Comparison of ENCODE assay signal across 14 cellular contexts in genomic region chr3:30435950-30436349, GRCh38.
A peak's percentile ranks its signal among the peaks of the same experiment; 100 is the strongest.
DNase-seq lines count a peak whose midpoint lies in the region; ATAC-seq and TF ChIP-seq lines count a peak whose summit lies in the region.
"Had no signal": no experiment of that assay in that cellular context is flagged by ENCODE, and none has a peak within 500 bp of the region (broad histone marks: within the 10 kb centered on the region; RNA-seq: fewer than 3 reads in every experiment).

No MANE protein-coding gene starts in this region.

- 33% methylated on average over 6 of the region's 6 CpGs for WGBS in thymus

- no peak for DNase-seq in activated naive CD4-positive, alpha-beta T cell treated with anti-CD3 and anti-CD28 coated beads, Interleukin-2, amount 50 U/mL, for 16 hours
- no peak for DNase-seq in T-helper 2 cell treated with Interferon-gamma antibody and Interleukin-4, amounts not matched to agents 5 μg/mL and 100 μg/mL, for 36 hours (ENCODE audit: low spot score)
- DNase-seq in immature natural killer cell (peak in 1 of 3 donors; percentile 3), RWPE1 (ENCODE audit: low spot score) (no peak), anterior cingulate cortex (lab: John Stamatoyannopoulos, UW) (no peak)
- DNase-seq: colonic mucosa; KG1; NCI-H2227 treated with DMSO at 0.1 percent for 48 hours; SK-N-SH; stimulated activated CD4-positive, alpha-beta T cell treated with anti-CD3 and anti-CD28 coated beads, Interleukin-4, amount 100 ng/mL, for 4 hours had no signal

- no peaks in the 10 kb centered on the region for H3K27me3 Mint-ChIP-seq in activated naive CD4-positive, alpha-beta T cell treated with anti-CD3 and anti-CD28 coated beads, Interleukin-2, amount 50 U/mL, for 24 hours
- H3K27me3 Mint-ChIP-seq in T-helper 2 cell treated with Interferon-gamma antibody and Interleukin-4, amounts not matched to agents 5 μg/mL and 100 μg/mL, for 36 hours (ENCODE audit: low read depth) = no peaks in the 10 kb centered on the region
- peaks cover 0 to 4% (median 3%) of the 10 kb centered on the region in 3 donors for H3K27me3 Mint-ChIP-seq in immature natural killer cell (ENCODE audit: low read depth in 3 of 3)

- no peak for TF ChIP-seq CTCF in RWPE1 (conservative IDR thresholded peaks at IDR 0.05; ENCODE audit: low read depth)

- POLR2A ChIA-PET in RWPE1 (lab: Yijun Ruan, JAX; ENCODE audit: low non-redundant PET) = no interaction called here

- CTCF ChIA-PET in RWPE1 (lab: Yijun Ruan, JAX) = interaction anchor here (0.6 kb wide), 1 partner anchor 11 kb away, joined by 3 read pairs; no protein-coding TSS in a partner anchor

- H3K4me1 ChIP-seq in thymus (ENCODE audit: control insufficient read depth, insufficient read depth, low read length) = peaks cover 6% of the 10 kb centered on the region
- H3K4me1 ChIP-seq: colonic mucosa had no signal

- no peaks in the 10 kb centered on the region for H3K36me3 Mint-ChIP-seq in activated naive CD4-positive, alpha-beta T cell treated with anti-CD3 and anti-CD28 coated beads, Interleukin-2, amount 50 U/mL, for 24 hours
- H3K36me3 Mint-ChIP-seq in T-helper 2 cell treated with Interferon-gamma antibody and Interleukin-4, amounts not matched to agents 5 μg/mL and 100 μg/mL, for 36 hours (ENCODE audit: low read depth) = no peaks in the 10 kb centered on the region
- no peaks in the 10 kb centered on the region for H3K36me3 Mint-ChIP-seq in immature natural killer cell

- ATAC-seq in HG02678 (IDR thresholded peaks at IDR 0.05; ENCODE audit: unreplicated experiment) = no peak

- H3K27ac ChIP-seq in thymus (ENCODE audit: low read depth) (peak overlapping the region; percentile 80), RWPE1 (no peak overlapping the region)
- H3K27ac ChIP-seq: C4-2B, colonic mucosa had no signal

- peaks cover 38% of the 10 kb centered on the region for H3K4me1 Mint-ChIP-seq in activated naive CD4-positive, alpha-beta T cell treated with anti-CD3 and anti-CD28 coated beads, Interleukin-2, amount 50 U/mL, for 24 hours
- H3K4me1 Mint-ChIP-seq in T-helper 2 cell treated with Interferon-gamma antibody and Interleukin-4, amounts not matched to agents 5 μg/mL and 100 μg/mL, for 36 hours (ENCODE audit: low read depth) = peaks cover 16% of the 10 kb centered on the region
- H3K4me1 Mint-ChIP-seq in immature natural killer cell = peaks cover 10 to 12% of the 10 kb centered on the region in 2 donors

- peak overlapping the region; percentile 33 for H3K4me3 ChIP-seq in thymus (ENCODE audit: low read length)
- H3K4me3 ChIP-seq: colonic mucosa had no signal

- no peaks in the 10 kb centered on the region for H3K27me3 ChIP-seq in thymus (ENCODE audit: control insufficient read depth, insufficient read depth)
- H3K27me3 ChIP-seq: colonic mucosa had no signal

- no peaks in the 10 kb centered on the region for H3K9me3 Mint-ChIP-seq in activated naive CD4-positive, alpha-beta T cell treated with anti-CD3 and anti-CD28 coated beads, Interleukin-2, amount 50 U/mL, for 24 hours
- peaks cover under 1% of the 10 kb centered on the region for H3K9me3 Mint-ChIP-seq in T-helper 2 cell treated with Interferon-gamma antibody and Interleukin-4, amounts not matched to agents 5 μg/mL and 100 μg/mL, for 36 hours
- no peaks in the 10 kb centered on the region for H3K9me3 Mint-ChIP-seq in immature natural killer cell

- no peaks in the 10 kb centered on the region for H3K9me3 ChIP-seq in thymus (ENCODE audit: control insufficient read depth)
- H3K9me3 ChIP-seq: colonic mucosa, SK-N-SH had no signal

- H3K27ac Mint-ChIP-seq in activated naive CD4-positive, alpha-beta T cell treated with anti-CD3 and anti-CD28 coated beads, Interleukin-2, amount 50 U/mL, for 24 hours = peak overlapping the region; percentile 84
- H3K27ac Mint-ChIP-seq in T-helper 2 cell treated with Interferon-gamma antibody and Interleukin-4, amounts not matched to agents 5 μg/mL and 100 μg/mL, for 36 hours = no peak overlapping the region
- peak overlapping the region in 1 of 6 donors; percentile 29 for H3K27ac Mint-ChIP-seq in immature natural killer cell

- no peaks in the 10 kb centered on the region for H3K36me3 ChIP-seq in thymus (ENCODE audit: control insufficient read depth, insufficient read depth)
- H3K36me3 ChIP-seq: colonic mucosa had no signal

- H3K4me3 Mint-ChIP-seq in activated naive CD4-positive, alpha-beta T cell treated with anti-CD3 and anti-CD28 coated beads, Interleukin-2, amount 50 U/mL, for 24 hours = peak overlapping the region; percentile 89
- peak overlapping the region; percentile 59 for H3K4me3 Mint-ChIP-seq in T-helper 2 cell treated with Interferon-gamma antibody and Interleukin-4, amounts not matched to agents 5 μg/mL and 100 μg/mL, for 36 hours
- H3K4me3 Mint-ChIP-seq in immature natural killer cell = peak overlapping the region; percentile 39 to 58 (median 49)
